In genomic region chr10:62025901-62026879, GRCh38 we compare ENCODE assay signal across 9 cellular contexts.
DNase-seq lines count a peak whose midpoint lies in the region; ATAC-seq and TF ChIP-seq lines count a peak whose summit lies in the region.
"Had no signal": no experiment of that assay in that cellular context is flagged by ENCODE, and none has a peak within 500 bp of the region (broad histone marks: within the 10 kb centered on the region; RNA-seq: fewer than 3 reads in every experiment).

No MANE protein-coding gene starts in this region.

- no peaks in the 10 kb centered on the region for H3K36me3 ChIP-seq in Panc1 (ENCODE audit: control insufficient read depth, insufficient read depth, low read length)
- no peaks in the 10 kb centered on the region for H3K36me3 ChIP-seq in tibial artery

- DNase-seq in GM03348 (ENCODE audit: low spot score) (peak; percentile 53), Panc1 (ENCODE audit: low read depth, low spot score) (no peak), renal cortical epithelial cell (ENCODE audit: low read depth) (peak; percentile 73), tibial artery (no peak)
- DNase-seq in stimulated activated CD8-positive, alpha-beta memory T cell treated with anti-CD3 and anti-CD28 coated beads, Interleukin-4, amount 100 ng/mL, for 48 hours, result no peak
- DNase-seq: DMS 273 treated with DMSO at 0.1 percent for 48 hours; stimulated activated CD4-positive, alpha-beta T cell treated with anti-CD3 and anti-CD28 coated beads, Interleukin-1b, Interleukin-23, amount 100 ng/mL, for 48 hours had no signal

- H3K27ac ChIP-seq in Panc1 (ENCODE audit: low read length), result 0 out of 2 replicates have a peak overlapping the region, but pooled peaks have one; percentile 3
- H3K27ac ChIP-seq in tibial artery, result peak overlapping the region in 1 of 2 donors; percentile 2

- H3K4me3 ChIP-seq in Panc1 (ENCODE audit: low read depth in 2 of 2, low read length in 2 of 2) (no peak overlapping the region), tibial artery (no peak overlapping the region)

- no peaks in the 10 kb centered on the region for H3K9me3 ChIP-seq in Panc1 (ENCODE audit: control insufficient read depth, insufficient read depth, low read depth, low read length)
- H3K9me3 ChIP-seq in tibial artery, result peaks cover 0 to 6% (median 0%) of the 10 kb centered on the region in 3 donors

- TF ChIP-seq CTCF in Panc1 (IDR thresholded peaks at IDR 0.05), result no peak
- TF ChIP-seq CTCF in tibial artery (IDR thresholded peaks at IDR 0.05), result no peak

- in situ Hi-C loops in Panc1 (cut with HindIII; ENCODE audit: low pct_unique_long_range_greater_than_20kb, low sequenced_read_pairs), result no loop called here

- ATAC-seq in Panc1 (no peak), esophagus mucosa (peak; percentile 79), HG02798 (IDR thresholded peaks at IDR 0.05; ENCODE audit: poor library complexity, unreplicated experiment) (no peak)

- CTCF ChIA-PET in Panc1 (lab: Charles Lee), result interaction anchor here (0.6 to 1.0 kb wide), 3 partner anchors 10 to 238 kb away, joined by 3 to 13 read pairs (median 4); no protein-coding TSS in a partner anchor

- POLR2A ChIA-PET in Panc1 (lab: Charles Lee), result interaction anchor here (0.6 kb wide), 1 partner anchor 260 kb away, joined by 4 read pairs; no protein-coding TSS in a partner anchor

- H3K27me3 ChIP-seq in Panc1 (ENCODE audit: control insufficient read depth, insufficient read depth, low read length) (no peaks in the 10 kb centered on the region), tibial artery (no peaks in the 10 kb centered on the region)

- intact Hi-C loops in Panc1 (cut with micrococcal nuclease; ENCODE audit: unreplicated experiment) (no loop called here), tibial artery (cut with DNase I; ENCODE audit: low total_unique reads) (no loop called here)

- peaks cover 33% of the 10 kb centered on the region for H3K4me1 ChIP-seq in Panc1 (ENCODE audit: control insufficient read depth, insufficient read depth, low read length)
- peaks cover 0 to 51% (median 7%) of the 10 kb centered on the region in 4 donors for H3K4me1 ChIP-seq in tibial artery

- no TSS peak for BruUV-seq in Panc1 (replicated peaks; lab: Mats Ljungman, UMichigan)

Comparison
In these comparisons a context has a peak if more than half of its experiments do, and no peak if none do; other contexts are left out.
1. DNase-seq: peak in GM03348 (single experiment) and renal cortical epithelial cell (single experiment); none in Panc1 (single experiment), stimulated activated CD8-positive, alpha-beta memory T cell treated with anti-CD3 and anti-CD28 coated beads, Interleukin-4, amount 100 ng/mL, for 48 hours (single experiment) and tibial artery (0 of 2).